Comparison of ENCODE assay signal across 14 cellular contexts in the genomic region with DNA sequence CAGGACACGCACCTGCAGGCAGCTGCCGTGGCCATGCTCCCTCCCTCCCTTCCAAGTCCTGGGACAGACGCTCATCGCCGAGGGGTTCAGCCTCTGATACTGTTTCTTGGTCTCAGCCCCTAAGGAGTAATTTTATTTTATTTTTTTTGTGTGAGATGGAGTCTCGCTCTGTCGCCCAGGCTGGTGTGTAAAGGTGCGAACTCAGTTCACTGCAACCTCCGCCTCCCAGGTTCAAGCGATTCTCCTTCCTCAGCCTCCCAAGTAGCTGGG. TPM values are rescaled to one million over a fixed set of nuclear protein-coding genes. Genes with fewer than 3 reads are reported as not detected.
DNase-seq lines count a peak whose midpoint lies in the region; ATAC-seq and TF ChIP-seq lines count a peak whose summit lies in the region.
"Had no signal": no experiment of that assay in that cellular context is flagged by ENCODE, and none has a peak within 500 bp of the region (broad histone marks: within the 10 kb centered on the region; RNA-seq: fewer than 3 reads in every experiment).

No MANE protein-coding gene starts in this region.

- H3K9me3 Mint-ChIP-seq in activated CD8-positive, alpha-beta T cell treated with anti-CD3 and anti-CD28 coated beads for 36 hours = no peaks in the 10 kb centered on the region
- no peaks in the 10 kb centered on the region for H3K9me3 Mint-ChIP-seq in activated CD8-positive, alpha-beta T cell treated with anti-CD3 and anti-CD28 coated beads, Interleukin-2, amount 10 ng/mL, durations not matched to agents 7 days and 5 days (ENCODE audit: insufficient read depth)
- no peaks in the 10 kb centered on the region for H3K9me3 Mint-ChIP-seq in T-helper 1 cell treated with Interleukin-12 subunit alpha and Interleukin-12 subunit beta and Interleukin-4 antibody, amounts not matched to agents 30 μg/mL and 1 μg/mL, for 36 hours
- H3K9me3 Mint-ChIP-seq in stimulated activated naive CD8-positive, alpha-beta T cell treated with anti-CD3 and anti-CD28 coated beads, Interleukin-15, amount 100 ng/mL, for 72 hours = no peaks in the 10 kb centered on the region

- no peak overlapping the region for H3K4me3 ChIP-seq in fibroblast of lung (replicated peaks in 1 of 4; ENCODE audit: control extremely low read depth in 1 of 4, insufficient read depth in 1 of 4, low read depth in 3 of 4, low read length in 4 of 4)
- H3K4me3 ChIP-seq: A549 had no signal

- peaks cover 10% of the 10 kb centered on the region for H3K4me1 ChIP-seq in fibroblast of lung (ENCODE audit: control insufficient read depth, extremely low read depth, insufficient read depth, low read length)

- no peak overlapping the region for H3K4me3 Mint-ChIP-seq in activated CD8-positive, alpha-beta T cell treated with anti-CD3 and anti-CD28 coated beads for 36 hours
- H3K4me3 Mint-ChIP-seq in activated CD8-positive, alpha-beta T cell treated with anti-CD3 and anti-CD28 coated beads, Interleukin-2, amount 10 ng/mL, durations not matched to agents 7 days and 5 days = no peak overlapping the region
- H3K4me3 Mint-ChIP-seq in T-helper 1 cell treated with Interleukin-12 subunit alpha and Interleukin-12 subunit beta and Interleukin-4 antibody, amounts not matched to agents 30 μg/mL and 1 μg/mL, for 36 hours = no peak overlapping the region
- H3K4me3 Mint-ChIP-seq in stimulated activated naive CD8-positive, alpha-beta T cell treated with anti-CD3 and anti-CD28 coated beads, Interleukin-15, amount 100 ng/mL, for 72 hours = peak overlapping the region; percentile 9 to 71

- no peak for TF ChIP-seq CTCF in activated CD8-positive, alpha-beta T cell treated with anti-CD3 and anti-CD28 coated beads for 36 hours (IDR thresholded peaks at IDR 0.05)
- no peak for TF ChIP-seq CTCF in fibroblast of lung (conservative IDR thresholded peaks at IDR 0.05 in 1 of 2, IDR thresholded peaks at IDR 0.05 in 1 of 2; ENCODE audit: low read depth in 1 of 2, low read length in 2 of 2)

- intact Hi-C loops in activated CD8-positive, alpha-beta T cell treated with anti-CD3 and anti-CD28 coated beads for 36 hours (cut with micrococcal nuclease) = no loop called here

- H3K4me1 Mint-ChIP-seq in activated CD8-positive, alpha-beta T cell treated with anti-CD3 and anti-CD28 coated beads for 36 hours (ENCODE audit: low read depth) = peaks cover 28% of the 10 kb centered on the region
- peaks cover 32% of the 10 kb centered on the region for H3K4me1 Mint-ChIP-seq in activated CD8-positive, alpha-beta T cell treated with anti-CD3 and anti-CD28 coated beads, Interleukin-2, amount 10 ng/mL, durations not matched to agents 7 days and 5 days (ENCODE audit: low read depth)
- peaks cover 19% of the 10 kb centered on the region for H3K4me1 Mint-ChIP-seq in T-helper 1 cell treated with Interleukin-12 subunit alpha and Interleukin-12 subunit beta and Interleukin-4 antibody, amounts not matched to agents 30 μg/mL and 1 μg/mL, for 36 hours (ENCODE audit: low read depth)
- peaks cover 56% of the 10 kb centered on the region for H3K4me1 Mint-ChIP-seq in stimulated activated naive CD8-positive, alpha-beta T cell treated with anti-CD3 and anti-CD28 coated beads, Interleukin-15, amount 100 ng/mL, for 72 hours

- H3K27ac ChIP-seq in fibroblast of lung (ENCODE audit: insufficient read depth, low read length) = no peak overlapping the region
- H3K27ac ChIP-seq: KMS-11 had no signal

- no peak for DNase-seq in activated CD8-positive, alpha-beta T cell treated with anti-CD3 and anti-CD28 coated beads for 36 hours
- DNase-seq in activated CD8-positive, alpha-beta T cell treated with anti-CD3 and anti-CD28 coated beads, Interleukin-2, amount 10 ng/mL, durations not matched to agents 7 days and 5 days = no peak
- DNase-seq in fibroblast of lung (ENCODE audit: low read depth in 2 of 2) (no peak), NCI-H187 treated with DMSO at 0.1 percent for 48 hours (lab: John Stamatoyannopoulos, UW) (no peak), NCI-H82 treated with DMSO at 0.1 percent for 48 hours (lab: John Stamatoyannopoulos, UW; ENCODE audit: unreplicated experiment) (no peak)
- no peak for DNase-seq in stimulated activated naive CD8-positive, alpha-beta T cell treated with anti-CD3 and anti-CD28 coated beads, Interleukin-15, amount 100 ng/mL, for 72 hours
- DNase-seq: HCEC 1CT, NCI-H1694 treated with DMSO at 0.1 percent for 48 hours, NCI-H748 treated with DMSO at 0.1 percent for 48 hours, SHP77 treated with DMSO at 0.1 percent for 48 hours had no signal

- peak overlapping the region; percentile 89 for H3K27ac Mint-ChIP-seq in activated CD8-positive, alpha-beta T cell treated with anti-CD3 and anti-CD28 coated beads for 36 hours
- no peak overlapping the region for H3K27ac Mint-ChIP-seq in activated CD8-positive, alpha-beta T cell treated with anti-CD3 and anti-CD28 coated beads, Interleukin-2, amount 10 ng/mL, durations not matched to agents 7 days and 5 days
- H3K27ac Mint-ChIP-seq in T-helper 1 cell treated with Interleukin-12 subunit alpha and Interleukin-12 subunit beta and Interleukin-4 antibody, amounts not matched to agents 30 μg/mL and 1 μg/mL, for 36 hours = peak overlapping the region; percentile 68
- peak overlapping the region; percentile 81 to 97 for H3K27ac Mint-ChIP-seq in stimulated activated naive CD8-positive, alpha-beta T cell treated with anti-CD3 and anti-CD28 coated beads, Interleukin-15, amount 100 ng/mL, for 72 hours

- no peak overlapping the region for H2AFZ ChIP-seq in fibroblast of lung (ENCODE audit: low read length)

- H3K36me3 Mint-ChIP-seq in activated CD8-positive, alpha-beta T cell treated with anti-CD3 and anti-CD28 coated beads for 36 hours (ENCODE audit: low read depth) = no peaks in the 10 kb centered on the region
- no peaks in the 10 kb centered on the region for H3K36me3 Mint-ChIP-seq in activated CD8-positive, alpha-beta T cell treated with anti-CD3 and anti-CD28 coated beads, Interleukin-2, amount 10 ng/mL, durations not matched to agents 7 days and 5 days (ENCODE audit: low read depth)
- H3K36me3 Mint-ChIP-seq in T-helper 1 cell treated with Interleukin-12 subunit alpha and Interleukin-12 subunit beta and Interleukin-4 antibody, amounts not matched to agents 30 μg/mL and 1 μg/mL, for 36 hours (ENCODE audit: low read depth) = no peaks in the 10 kb centered on the region

- no peak overlapping the region for H3K4me2 ChIP-seq in fibroblast of lung (ENCODE audit: extremely low read depth, insufficient read depth, low read length)
- H3K4me2 ChIP-seq: A549, KMS-11 had no signal

- CTCF ChIA-PET in activated CD8-positive, alpha-beta T cell treated with anti-CD3 and anti-CD28 coated beads for 36 hours (lab: Charles Lee) = interaction anchor here (0.7 to 1.0 kb wide), 2 partner anchors 120 to 121 kb away, joined by 3 read pairs; no protein-coding TSS in a partner anchor
- CTCF ChIA-PET in activated CD8-positive, alpha-beta T cell treated with anti-CD3 and anti-CD28 coated beads, Interleukin-2, amount 10 ng/mL, durations not matched to agents 7 days and 5 days (lab: Charles Lee) = interaction anchor here (1.4 to 1.8 kb wide), 2 partner anchors 50 to 55 kb away, joined by 3 read pairs; no protein-coding TSS in a partner anchor

- no peaks in the 10 kb centered on the region for H3K36me3 ChIP-seq in fibroblast of lung (ENCODE audit: control insufficient read depth, insufficient read depth, low read length)

- H3K9ac ChIP-seq in fibroblast of lung (ENCODE audit: insufficient read depth, low read length) = peak overlapping the region; percentile 7
- H3K9ac ChIP-seq: KMS-11 had no signal

- ATAC-seq in activated CD8-positive, alpha-beta T cell treated with anti-CD3 and anti-CD28 coated beads for 36 hours = no peak
- ATAC-seq in activated CD8-positive, alpha-beta T cell treated with anti-CD3 and anti-CD28 coated beads, Interleukin-2, amount 10 ng/mL, durations not matched to agents 7 days and 5 days = no peak
- no peak for ATAC-seq in stimulated activated naive CD8-positive, alpha-beta T cell treated with anti-CD3 and anti-CD28 coated beads, Interleukin-15, amount 100 ng/mL, for 72 hours
- no peak for ATAC-seq in HG03342 (IDR thresholded peaks at IDR 0.05; ENCODE audit: unreplicated experiment)

- H3K27me3 ChIP-seq in fibroblast of lung (ENCODE audit: control insufficient read depth, insufficient read depth, low read length) = no peaks in the 10 kb centered on the region

- H4K20me1 ChIP-seq in fibroblast of lung (ENCODE audit: control insufficient read depth, extremely low read depth, insufficient read depth, low read length) = no peaks in the 10 kb centered on the region

- no peaks in the 10 kb centered on the region for H3K9me3 ChIP-seq in fibroblast of lung (ENCODE audit: control insufficient read depth, insufficient read depth, low read depth, low read length)
- H3K9me3 ChIP-seq: A549 had no signal

- no peaks in the 10 kb centered on the region for H3K27me3 Mint-ChIP-seq in activated CD8-positive, alpha-beta T cell treated with anti-CD3 and anti-CD28 coated beads for 36 hours
- H3K27me3 Mint-ChIP-seq in activated CD8-positive, alpha-beta T cell treated with anti-CD3 and anti-CD28 coated beads, Interleukin-2, amount 10 ng/mL, durations not matched to agents 7 days and 5 days (ENCODE audit: low read depth) = no peaks in the 10 kb centered on the region
- no peaks in the 10 kb centered on the region for H3K27me3 Mint-ChIP-seq in T-helper 1 cell treated with Interleukin-12 subunit alpha and Interleukin-12 subunit beta and Interleukin-4 antibody, amounts not matched to agents 30 μg/mL and 1 μg/mL, for 36 hours (ENCODE audit: low read depth)
- H3K27me3 Mint-ChIP-seq in stimulated activated naive CD8-positive, alpha-beta T cell treated with anti-CD3 and anti-CD28 coated beads, Interleukin-15, amount 100 ng/mL, for 72 hours = no peaks in the 10 kb centered on the region

- no peaks in the 10 kb centered on the region for H3K79me2 ChIP-seq in fibroblast of lung (ENCODE audit: control insufficient read depth, insufficient read depth, low read length)

- POLR2A ChIA-PET in activated CD8-positive, alpha-beta T cell treated with anti-CD3 and anti-CD28 coated beads for 36 hours (lab: Charles Lee) = no interaction called here
- POLR2A ChIA-PET in activated CD8-positive, alpha-beta T cell treated with anti-CD3 and anti-CD28 coated beads, Interleukin-2, amount 10 ng/mL, durations not matched to agents 7 days and 5 days (lab: Charles Lee) = no interaction called here

RNA-seq across cellular contexts. Expression of a gene that starts 53.7 kb away (rescaled TPM):
- under 1 TPM; 0.23 to 0.60 TPM for total RNA-seq in activated CD8-positive, alpha-beta T cell treated with anti-CD3 and anti-CD28 coated beads for 36 hours
- not detected for total RNA-seq in activated CD8-positive, alpha-beta T cell treated with anti-CD3 and anti-CD28 coated beads, Interleukin-2, amount 10 ng/mL, durations not matched to agents 7 days and 5 days
- total RNA-seq in fibroblast of lung = 5.1 and 7.9 TPM in 2 replicates
- polyA plus RNA-seq in fibroblast of lung = 1.8 and 7.9 TPM in 2 replicates
- 2.2 and 14.0 TPM in 2 replicates for polyA plus RNA-seq in fibroblast of lung (2012)
- polyA minus RNA-seq in fibroblast of lung (ENCODE audit: low replicate concordance) = 4.9 and 14.5 TPM in 2 replicates

Comparison
In these comparisons a context has a peak if more than half of its experiments do, and no peak if none do; other contexts are left out.
1. H3K4me3 Mint-ChIP-seq: peak in stimulated activated naive CD8-positive, alpha-beta T cell treated with anti-CD3 and anti-CD28 coated beads, Interleukin-15, amount 100 ng/mL, for 72 hours (2 of 2); none in activated CD8-positive, alpha-beta T cell treated with anti-CD3 and anti-CD28 coated beads for 36 hours (single experiment), activated CD8-positive, alpha-beta T cell treated with anti-CD3 and anti-CD28 coated beads, Interleukin-2, amount 10 ng/mL, durations not matched to agents 7 days and 5 days (single experiment) and T-helper 1 cell treated with Interleukin-12 subunit alpha and Interleukin-12 subunit beta and Interleukin-4 antibody, amounts not matched to agents 30 μg/mL and 1 μg/mL, for 36 hours (single experiment).